ENCODE assay signal across 1 cellular context in genomic region chr17:76737676-76738467, GRCh38.
TF ChIP-seq lines count a peak whose summit lies in the region.

TSS of gene MFSD11 (plus strand) at chr17:76738119. CDS start at chr17:76738353, 234 bp downstream.

TF ChIP-seq in K562, 482 proteins besides CTCF, POLR2A, EP300 and RAD21 (continued from another document and continues in another):
- TF ChIP-seq BCLAF1 (IDR thresholded peaks at IDR 0.05; ENCODE audit: borderline replicate concordance in 1 of 2, control insufficient read depth in 1 of 2, low read depth in 2 of 2, low read length in 1 of 2) (no peak), ZNF184 (CRISPR knock-in tag; IDR thresholded peaks at IDR 0.05) (no peak), RB1 (IDR thresholded peaks at IDR 0.05; ENCODE audit: low read depth) (no peak; the same call in 1 of the 2 replicates), TCF7 (IDR thresholded peaks at IDR 0.05; ENCODE audit: borderline replicate concordance) (no peak), TBL1XR1 (IDR thresholded peaks at IDR 0.05; ENCODE audit: low read length in 2 of 2) (no peak; a peak in 1 of 4 replicates), CCNT2 (IDR thresholded peaks at IDR 0.05; ENCODE audit: borderline replicate concordance, extremely low read depth, insufficient read length, low read depth, low read length) (peak; percentile 82), BRD4 (IDR thresholded peaks at IDR 0.05) (no peak), KDM5B (IDR thresholded peaks at IDR 0.05; ENCODE audit: insufficient replicate concordance, low read depth, low read length) (peak; percentile 58), MYC (IDR thresholded peaks at IDR 0.05; ENCODE audit: low read depth, low read length) (peak; percentile 83), MYC (CRISPR knock-in tag; IDR thresholded peaks at IDR 0.05; ENCODE audit: borderline replicate concordance, low read depth) (no peak), ARID3B (CRISPR knock-in tag; IDR thresholded peaks at IDR 0.05; ENCODE audit: borderline replicate concordance) (no peak), HMG20A (CRISPR knock-in tag; conservative IDR thresholded peaks at IDR 0.05) (no peak), MLX (CRISPR knock-in tag; conservative IDR thresholded peaks at IDR 0.05) (no peak), PCBP2 (IDR thresholded peaks at IDR 0.05; ENCODE audit: low read depth, low read length, poor library complexity, severe bottlenecking) (no peak), TCF3 (CRISPR knock-in tag; IDR thresholded peaks at IDR 0.05) (no peak; the same call in 1 of the 2 replicates), ZNF592 (IDR thresholded peaks at IDR 0.05) (no peak), PBX2 (CRISPR knock-in tag; IDR thresholded peaks at IDR 0.05; ENCODE audit: low read depth) (no peak), PBX2 (tag; conservative IDR thresholded peaks at IDR 0.05; ENCODE audit: low read depth) (no peak), ZNF583 (CRISPR knock-in tag; IDR thresholded peaks at IDR 0.05) (no peak), NFIX (CRISPR knock-in tag; IDR thresholded peaks at IDR 0.05; ENCODE audit: low read depth) (no peak), ILK (tag; IDR thresholded peaks at IDR 0.05; ENCODE audit: borderline replicate concordance, low read depth) (no peak), SIN3B (IDR thresholded peaks at IDR 0.05; ENCODE audit: low read depth) (peak; percentile 40; the same call in 1 of the 2 replicates), SRSF1 (IDR thresholded peaks at IDR 0.05; ENCODE audit: low read depth, low read length) (no peak), NFE2L1 (tag; IDR thresholded peaks at IDR 0.05; ENCODE audit: borderline replicate concordance, low read depth) (no peak), POU5F1 (IDR thresholded peaks at IDR 0.05; ENCODE audit: borderline replicate concordance, low read depth, low read length, partially characterized antibody) (no peak), PHF20 (IDR thresholded peaks at IDR 0.05; ENCODE audit: partially characterized antibody) (no peak), ZNF23 (CRISPR knock-in tag; IDR thresholded peaks at IDR 0.05) (no peak), SREBF1 (IDR thresholded peaks at IDR 0.05; ENCODE audit: borderline replicate concordance, low read depth, low read length) (peak; percentile 74; the same call in 1 of the 2 replicates), BDP1 (IDR thresholded peaks at IDR 0.05; ENCODE audit: insufficient read depth, insufficient read length) (no peak), FOXK1 (CRISPR knock-in tag; IDR thresholded peaks at IDR 0.05; ENCODE audit: borderline replicate concordance) (no peak), THRA (IDR thresholded peaks at IDR 0.05) (no peak), ZBTB9 (CRISPR knock-in tag; IDR thresholded peaks at IDR 0.05) (no peak), CBX5 (IDR thresholded peaks at IDR 0.05; ENCODE audit: borderline replicate concordance, low read depth) (no peak), ZNF407 (IDR thresholded peaks at IDR 0.05; ENCODE audit: low read depth) (no peak), ZC3H11A (IDR thresholded peaks at IDR 0.05; ENCODE audit: low read depth, low read length) (no peak)
